Comparison of ENCODE assay signal across 8 cellular contexts in genomic region chr3:182792901-182793662, GRCh38. TPM values are rescaled to one million over a fixed set of nuclear protein-coding genes. Genes with fewer than 3 reads are reported as not detected.
A peak's percentile ranks its signal among the peaks of the same experiment; 100 is the strongest.
DNase-seq lines count a peak whose midpoint lies in the region; ATAC-seq, FAIRE-seq and TF ChIP-seq lines count a peak whose summit lies in the region.

ATP11B (plus strand) TSS chr3:182793504; CDS start chr3:182793760, 256 bp downstream.

- H3K4me1 ChIP-seq in HUES64 (ENCODE audit: insufficient read depth, low read length) (peaks cover 9% of the 10 kb centered on the region), esophagus muscularis mucosa (peaks cover 13 to 43% (median 37%) of the 10 kb centered on the region in 4 donors)

- peaks cover 6 to 10% of the 10 kb centered on the region in 2 donors for H3K36me3 Mint-ChIP-seq in activated T-cell treated with anti-CD3 and anti-CD28 coated beads, Interleukin-2, amount 50 U/mL, for 72 hours (ENCODE audit: insufficient read depth in 2 of 2)

- WGBS in HUES64, result under 1% methylated on average over 62 of the region's 74 CpGs
- WGBS in esophagus muscularis mucosa, result under 1% methylated on average over 64 of the region's 74 CpGs

- intact Hi-C loops in esophagus muscularis mucosa (cut with DNase I), result no loop called here

- FAIRE-seq in RCC 7860 (lab: Jason Lieb, UNC), result no peak

- no peak for TF ChIP-seq CTCF in esophagus muscularis mucosa (IDR thresholded peaks at IDR 0.05)

- DNase-seq in DMS153 (lab: John Stamatoyannopoulos, UW) (peak; percentile 19), RCC 7860 (ENCODE audit: low spot score) (peak; percentile 53), esophagus muscularis mucosa (ENCODE audit: extremely low spot score) (peak; percentile 94), myocyte (ENCODE audit: low read depth) (peak; percentile 76)
- peak; percentile 81 to 86 for DNase-seq in activated T-cell treated with anti-CD3 and anti-CD28 coated beads, Interleukin-2, amount 50 U/mL, for 72 hours
- peak; percentile 53 to 77 for DNase-seq in stimulated activated CD8-positive, alpha-beta memory T cell treated with anti-CD3 and anti-CD28 coated beads, Interleukin-7, amount 100 ng/mL, for 4 hours (ENCODE audit: low read depth in 2 of 2)

- H3K9ac ChIP-seq in HUES64 (ENCODE audit: low read depth, low read length), result peak within 1 kb of the TSS; percentile 79

- peak within 1 kb of the TSS; percentile 100 for H3K27ac Mint-ChIP-seq in activated T-cell treated with anti-CD3 and anti-CD28 coated beads, Interleukin-2, amount 50 U/mL, for 72 hours

- TF ChIP-seq EP300 in esophagus muscularis mucosa (IDR thresholded peaks at IDR 0.05), result no peak

- H3K4me3 ChIP-seq in HUES64 (ENCODE audit: low read length), result peak within 1 kb of the TSS; percentile 91
- peak within 1 kb of the TSS; percentile 80 to 96 (median 94) for H3K4me3 ChIP-seq in esophagus muscularis mucosa

- H3K9me3 Mint-ChIP-seq in activated T-cell treated with anti-CD3 and anti-CD28 coated beads, Interleukin-2, amount 50 U/mL, for 72 hours, result no peaks in the 10 kb centered on the region

- ATAC-seq in GM21447 (IDR thresholded peaks at IDR 0.05; ENCODE audit: unreplicated experiment), result peak; percentile 62
- ATAC-seq in activated T-cell treated with anti-CD3 and anti-CD28 coated beads, Interleukin-2, amount 50 U/mL, for 72 hours (replicated peaks in 1 of 2), result peak; percentile 82 to 83

- peak within 1 kb of the TSS; percentile 90 to 99 for H3K4me3 Mint-ChIP-seq in activated T-cell treated with anti-CD3 and anti-CD28 coated beads, Interleukin-2, amount 50 U/mL, for 72 hours

- H3K36me3 ChIP-seq in HUES64 (ENCODE audit: insufficient read depth, low read length) (no peaks in the 10 kb centered on the region), esophagus muscularis mucosa (no peaks in the 10 kb centered on the region)

- H3K9me3 ChIP-seq in HUES64 (ENCODE audit: insufficient read depth, low read depth, low read length), result no peaks in the 10 kb centered on the region
- H3K9me3 ChIP-seq in esophagus muscularis mucosa, result no peaks in the 10 kb centered on the region

- H3K27me3 ChIP-seq in HUES64 (ENCODE audit: insufficient read depth, low read length), result peaks cover 21% of the 10 kb centered on the region
- H3K27me3 ChIP-seq in esophagus muscularis mucosa, result peaks cover 0 to 2% (median 0%) of the 10 kb centered on the region in 4 donors

- H3K27me3 Mint-ChIP-seq in activated T-cell treated with anti-CD3 and anti-CD28 coated beads, Interleukin-2, amount 50 U/mL, for 72 hours (ENCODE audit: low read depth), result peaks cover 2% of the 10 kb centered on the region

- peak; percentile 71 for TF ChIP-seq POLR2A in esophagus muscularis mucosa (IDR thresholded peaks at IDR 0.05; ENCODE audit: low read depth)

- peaks cover 25% of the 10 kb centered on the region for H3K4me1 Mint-ChIP-seq in activated T-cell treated with anti-CD3 and anti-CD28 coated beads, Interleukin-2, amount 50 U/mL, for 72 hours (ENCODE audit: low read depth)

- H3K27ac ChIP-seq in HUES64 (ENCODE audit: low read depth, low read length) (peak within 1 kb of the TSS; percentile 20; the same call in 1 of the 2 replicates), esophagus muscularis mucosa (replicated peaks in 1 of 4) (peak within 1 kb of the TSS; percentile 92 to 97 (median 96))

RNA-seq across cellular contexts. Expression of gene ATP11B, which starts in this region (rescaled TPM):
- polyA plus RNA-seq in HUES64 (2013, experiment 1 of 2), result 8.9 TPM
- 13.2 TPM for polyA plus RNA-seq in HUES64 (2013, experiment 2 of 2)
- total RNA-seq in activated T-cell treated with anti-CD3 and anti-CD28 coated beads, Interleukin-2, amount 50 U/mL, for 72 hours, result 100 to 1,000 TPM in 1 of 2 donors, 10 to 100 TPM in 1; 91.1 to 105 TPM
- total RNA-seq in esophagus muscularis mucosa (10 to 100 TPM; 45.8 to 61.3 (median 49.4) TPM), myocyte (50.8 and 52.8 TPM in 2 replicates)
- polyA plus RNA-seq in myocyte (2012), result 11.7 TPM

Comparison
In these comparisons a context has a peak if more than half of its experiments do, and no peak if none do; other contexts are left out.
1. Peak in every context shown above with its lines: DNase-seq, ATAC-seq, H3K4me3 ChIP-seq and H3K27ac ChIP-seq.
2. DNase-seq: peak in every context shown above with its lines; median percentile 94 in esophagus muscularis mucosa; 84 in activated T-cell treated with anti-CD3 and anti-CD28 coated beads, Interleukin-2, amount 50 U/mL, for 72 hours; 76 in myocyte; 65 in stimulated activated CD8-positive, alpha-beta memory T cell treated with anti-CD3 and anti-CD28 coated beads, Interleukin-7, amount 100 ng/mL, for 4 hours; 53 in RCC 7860; 19 in DMS153.